In the genomic region with DNA sequence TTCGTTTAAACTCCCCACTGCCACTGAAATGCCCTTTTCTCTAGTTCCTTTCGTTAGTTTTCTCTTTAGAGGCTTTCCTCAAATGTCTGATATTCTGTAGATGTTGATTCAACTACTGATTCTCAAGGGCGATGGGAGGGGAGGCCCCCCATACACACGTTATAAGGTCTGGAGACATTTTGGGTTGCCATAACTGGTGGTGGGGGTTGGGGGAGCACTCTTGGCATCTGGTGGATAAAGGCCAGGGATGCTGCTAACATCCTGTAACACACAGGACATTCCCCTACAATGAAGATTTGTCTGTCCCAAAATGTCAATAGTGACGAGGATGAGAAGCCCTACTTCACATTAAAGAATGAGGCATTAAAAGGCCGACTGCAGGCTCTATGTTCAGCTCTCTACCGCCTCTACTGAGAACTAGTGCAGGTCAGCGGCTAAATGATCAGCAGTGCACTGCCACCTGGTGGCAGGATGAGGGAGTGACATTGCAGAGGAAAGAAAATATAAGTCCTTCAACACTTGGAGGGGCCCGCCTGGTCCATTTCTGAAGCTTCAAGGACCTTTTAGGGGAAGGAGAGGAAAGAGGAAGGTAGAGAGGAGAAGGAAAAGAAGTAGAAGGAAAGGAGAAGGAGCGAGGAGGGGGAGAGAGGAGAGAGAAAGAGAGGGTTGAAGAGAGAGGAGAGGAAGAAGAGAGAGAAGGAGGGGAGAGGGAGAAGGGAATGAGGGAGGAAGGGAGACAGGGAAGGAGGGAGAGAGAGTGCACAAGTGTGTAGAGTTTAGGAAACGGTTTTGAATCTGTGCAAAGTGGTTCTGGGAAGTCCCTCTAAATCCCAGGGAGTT, we compare ENCODE assay signal across 8 cellular contexts. TPM values are rescaled to one million over a fixed set of nuclear protein-coding genes. Genes with fewer than 3 reads are reported as not detected.
A peak's percentile ranks its signal among the peaks of the same experiment; 100 is the strongest.
DNase-seq lines count a peak whose midpoint lies in the region; ATAC-seq and TF ChIP-seq lines count a peak whose summit lies in the region.

No MANE protein-coding gene starts in this region.

- H2AFZ ChIP-seq in GM23248 = peak overlapping the region; percentile 70
- no peak overlapping the region for H2AFZ ChIP-seq in Karpas-422 (ENCODE audit: low read length)
- H2AFZ ChIP-seq in neural cell (ENCODE audit: low read depth, low read length) = no peak overlapping the region

- H3F3A ChIP-seq in GM23248 (ENCODE audit: insufficient read depth) = 0 out of 2 replicates have a peak, but pooled peaks cover 10% of the 10 kb centered on the region
- no peaks in the 10 kb centered on the region for H3F3A ChIP-seq in neural cell (ENCODE audit: insufficient read depth, low read length, poor library complexity, severe bottlenecking)

- H3K9ac ChIP-seq in GM23248 = peak overlapping the region; percentile 54; the same call in 1 of the 2 replicates
- no peak overlapping the region for H3K9ac ChIP-seq in Karpas-422 (ENCODE audit: low read length)
- no peak overlapping the region for H3K9ac ChIP-seq in neural cell (ENCODE audit: low read length)

- H3K4me2 ChIP-seq in GM23248 (ENCODE audit: unreplicated experiment) = peak overlapping the region; percentile 70
- no peak overlapping the region for H3K4me2 ChIP-seq in Karpas-422 (ENCODE audit: low read depth, low read length, poor library complexity, severe bottlenecking)
- H3K4me2 ChIP-seq in neural cell (ENCODE audit: low read length) = no peak overlapping the region

- TF ChIP-seq CTCF in Peyer's patch (IDR thresholded peaks at IDR 0.05) (peak; percentile 94 to 100 (median 98)), fibroblast of pulmonary artery (IDR thresholded peaks at IDR 0.05; ENCODE audit: low read length, missing control alignments) (peak; percentile 99), neural cell (IDR thresholded peaks at IDR 0.05; ENCODE audit: poor library complexity, severe bottlenecking) (peak; percentile 99)

- ATAC-seq in stimulated activated naive CD8-positive, alpha-beta T cell treated with anti-CD3 and anti-CD28 coated beads, Interleukin-15, Interleukin-2, amounts not matched to agents 100 U/mL and 50 U/mL, for 24 hours = peak; percentile 87

- no peak for TF ChIP-seq EP300 in neural cell (conservative IDR thresholded peaks at IDR 0.05; ENCODE audit: poor library complexity, severe bottlenecking)

- peak; percentile 87 for DNase-seq in EH (ENCODE audit: low read depth)
- peak; percentile 92 for DNase-seq in GM23248
- peak; percentile 92 for DNase-seq in Karpas-422
- peak; percentile 77 to 94 (median 81) for DNase-seq in Peyer's patch
- DNase-seq in activated T-cell treated with anti-CD3 and anti-CD28 coated beads, Interleukin-2, amount 50 U/mL, for 48 hours = peak; percentile 80 to 84
- peak; percentile 93 for DNase-seq in fibroblast of pulmonary artery (ENCODE audit: low read depth)
- peak; percentile 73 for DNase-seq in stimulated activated naive CD8-positive, alpha-beta T cell treated with anti-CD3 and anti-CD28 coated beads, Interleukin-15, Interleukin-2, amounts not matched to agents 100 U/mL and 50 U/mL, for 24 hours

- H4K20me1 ChIP-seq in GM23248 (ENCODE audit: insufficient read depth) = no peaks in the 10 kb centered on the region
- H4K20me1 ChIP-seq in Karpas-422 (ENCODE audit: insufficient read depth, low read depth, low read length) = no peaks in the 10 kb centered on the region; the same call in 1 of the 2 replicates
- H4K20me1 ChIP-seq in neural cell (ENCODE audit: insufficient read depth) = no peaks in the 10 kb centered on the region

- in situ Hi-C loops in GM23248 (cut with MboI) = loop anchor here (5.0 kb wide), 1 partner anchor 191 kb away; no protein-coding TSS in a partner anchor

- peak; percentile 88 for TF ChIP-seq RAD21 in neural cell (conservative IDR thresholded peaks at IDR 0.05)

- no peaks in the 10 kb centered on the region for H3K9me2 ChIP-seq in GM23248 (ENCODE audit: insufficient read depth)
- no peaks in the 10 kb centered on the region for H3K9me2 ChIP-seq in Karpas-422 (replicated peaks; ENCODE audit: insufficient read depth, low read length)
- no peaks in the 10 kb centered on the region for H3K9me2 ChIP-seq in neural cell (ENCODE audit: insufficient read depth, low read length)

- H3K27ac ChIP-seq in GM23248 (peak overlapping the region; percentile 56), Karpas-422 (ENCODE audit: low read length) (no peak overlapping the region), Peyer's patch (peak overlapping the region in 1 of 4 donors; percentile 56), neural cell (ENCODE audit: low read length) (no peak overlapping the region)

- H3K4me1 ChIP-seq in GM23248 (ENCODE audit: insufficient read depth) (peaks cover 18% of the 10 kb centered on the region), Karpas-422 (ENCODE audit: low read length) (peaks cover 3% of the 10 kb centered on the region; the same call in 1 of the 2 replicates), Peyer's patch (no peaks in the 10 kb centered on the region)

- H3K4me3 ChIP-seq in GM23248 = peak overlapping the region; percentile 51
- H3K4me3 ChIP-seq in Karpas-422 (ENCODE audit: low read length) = no peak overlapping the region
- H3K4me3 ChIP-seq in Peyer's patch = no peak overlapping the region
- no peak overlapping the region for H3K4me3 ChIP-seq in fibroblast of pulmonary artery (replicated peaks; ENCODE audit: low read depth, low read length)
- H3K4me3 ChIP-seq in neural cell (ENCODE audit: low read length) = no peak overlapping the region

- H3K27me3 ChIP-seq in GM23248 (replicated peaks; ENCODE audit: insufficient read depth) = no peaks in the 10 kb centered on the region
- H3K27me3 ChIP-seq in Karpas-422 (ENCODE audit: low read length) = no peaks in the 10 kb centered on the region
- no peaks in the 10 kb centered on the region for H3K27me3 ChIP-seq in Peyer's patch
- no peaks in the 10 kb centered on the region for H3K27me3 ChIP-seq in neural cell (ENCODE audit: insufficient read depth, low read depth, low read length)

- no peaks in the 10 kb centered on the region for H3K79me2 ChIP-seq in GM23248 (ENCODE audit: insufficient read depth)
- H3K79me2 ChIP-seq in Karpas-422 (ENCODE audit: low read length) = no peaks in the 10 kb centered on the region
- no peaks in the 10 kb centered on the region for H3K79me2 ChIP-seq in neural cell (replicated peaks; ENCODE audit: insufficient read depth, low read length)

- 24 to 31% methylated on average over 11 of the region's 11 CpGs for WGBS in GM23248 (ENCODE audit: low coverage in 1 of 2, low lambda C conversion rate in 2 of 2, missing lambda C conversion rate in 2 of 2), 2 experiments

- no peak for TF ChIP-seq POLR2A in Peyer's patch (IDR thresholded peaks at IDR 0.05)

- no peaks in the 10 kb centered on the region for H3K36me3 ChIP-seq in GM23248 (ENCODE audit: low read depth)
- H3K36me3 ChIP-seq in Karpas-422 (ENCODE audit: insufficient read depth, low read length) = no peaks in the 10 kb centered on the region
- H3K36me3 ChIP-seq in Peyer's patch = no peaks in the 10 kb centered on the region
- no peaks in the 10 kb centered on the region for H3K36me3 ChIP-seq in neural cell (ENCODE audit: insufficient read depth, low read length)

- no peaks in the 10 kb centered on the region for H3K9me3 ChIP-seq in GM23248 (ENCODE audit: low read depth)
- no peaks in the 10 kb centered on the region for H3K9me3 ChIP-seq in Karpas-422 (ENCODE audit: low read length)
- no peaks in the 10 kb centered on the region for H3K9me3 ChIP-seq in Peyer's patch
- H3K9me3 ChIP-seq in neural cell (ENCODE audit: low read length) = no peaks in the 10 kb centered on the region

TF ChIP-seq in neural cell, 6 proteins besides CTCF, POLR2A, EP300 and RAD21:
- TF ChIP-seq TAF1 (IDR thresholded peaks at IDR 0.05; ENCODE audit: low read depth) (no peak), SMC3 (conservative IDR thresholded peaks at IDR 0.05; ENCODE audit: poor library complexity) (peak; percentile 90)

RNA-seq across cellular contexts. Expression of a gene that starts 29.4 kb away (rescaled TPM):
- total RNA-seq in GM23248 (2014; rRNA removed; shearing (Covaris generic)) = 1.8 and 13.0 TPM in 2 replicates
- polyA plus RNA-seq in GM23248 (2016; fragmentation: Nextera tagmentation; extraction: Ambion mirVana) = 12.1 and 13.5 TPM in 2 replicates
- total RNA-seq in Karpas-422 (2014; rRNA removed; shearing (Covaris generic); ENCODE audit: low replicate concordance) = 2.2 and 5.4 TPM in 2 replicates
- total RNA-seq in Peyer's patch = 1 to 10 TPM in 3 of 4 donors, not detected in 1; 1.9 to 3.3 (median 2.6) TPM
- 2.6 and 3.0 TPM in 2 replicates for polyA plus RNA-seq in neural cell
- 3.7 and 4.9 TPM in 2 replicates for polyA minus RNA-seq in neural cell
